8 cellular contexts compared by ENCODE assay signal in genomic region chr10:71769279-71769823, GRCh38. TPM values are rescaled to one million over a fixed set of nuclear protein-coding genes. Genes with fewer than 3 reads are reported as not detected.
DNase-seq lines count a peak whose midpoint lies in the region; ATAC-seq, FAIRE-seq and TF ChIP-seq lines count a peak whose summit lies in the region.

No MANE protein-coding gene starts in this region.

- no peaks in the 10 kb centered on the region for H4K20me1 ChIP-seq in HepG2 (ENCODE audit: insufficient read depth, low read length)

- H3K36me3 ChIP-seq in HepG2 (replicated peaks in 1 of 2; ENCODE audit: control insufficient read depth in 1 of 2, insufficient read depth in 2 of 2, low read length in 2 of 2), result no peaks in the 10 kb centered on the region

- H3K4me3 ChIP-seq in HepG2 (replicated peaks in 1 of 3; ENCODE audit: insufficient read depth in 1 of 3, low read depth in 2 of 3, low read length in 3 of 3), result no peak overlapping the region

- CTCF ChIA-PET in activated CD8-positive, alpha-beta T cell treated with anti-CD3 and anti-CD28 coated beads, Interleukin-2, amount 10 ng/mL, durations not matched to agents 7 days and 5 days (lab: Charles Lee), result interaction anchor here (0.7 to 14.5 kb wide), 17 partner anchors 13 to 450 kb away, joined by 3 to 186 read pairs (median 4); partner anchors contain the start of gene SLC29A3
- CTCF ChIA-PET in HepG2 (lab: Yijun Ruan, JAX; ENCODE audit: low intra/inter-chr PET ratio, low total read pairs), result no interaction called here

- TF ChIP-seq EP300 in HepG2 (IDR thresholded peaks at IDR 0.05; ENCODE audit: low read depth in 2 of 2, low read length in 2 of 2) (no peak), HepG2 (CRISPR knock-in tag; IDR thresholded peaks at IDR 0.05; ENCODE audit: borderline replicate concordance) (no peak)

- DNase-seq in activated CD8-positive, alpha-beta T cell treated with anti-CD3 and anti-CD28 coated beads, Interleukin-2, amount 10 ng/mL, durations not matched to agents 7 days and 5 days, result no peak
- DNase-seq in HepG2 (ENCODE audit: low spot score), result no peak
- DNase-seq in foreskin keratinocyte, result no peak
- DNase-seq in pons (ENCODE audit: low spot score), result no peak
- DNase-seq in RCC 7860 (ENCODE audit: low spot score), result no peak
- DNase-seq in cerebellum (ENCODE audit: low spot score), result no peak

- no peaks in the 10 kb centered on the region for H3K9me3 Mint-ChIP-seq in activated CD8-positive, alpha-beta T cell treated with anti-CD3 and anti-CD28 coated beads, Interleukin-2, amount 10 ng/mL, durations not matched to agents 7 days and 5 days (ENCODE audit: insufficient read depth)

- in situ Hi-C loops in HepG2 (cut with HindIII; ENCODE audit: extremely low pct_ligation_motif_present, low pct_unique_long_range_greater_than_20kb), result no loop called here

- H3K27ac Mint-ChIP-seq in activated CD8-positive, alpha-beta T cell treated with anti-CD3 and anti-CD28 coated beads, Interleukin-2, amount 10 ng/mL, durations not matched to agents 7 days and 5 days, result peak overlapping the region; percentile 89

- no peak overlapping the region for H3K27ac ChIP-seq in HepG2 (ENCODE audit: extremely low read length, insufficient read depth, low read length)
- H3K27ac ChIP-seq in foreskin keratinocyte, result no peak overlapping the region

- no peaks in the 10 kb centered on the region for H3K9me3 ChIP-seq in HepG2 (ENCODE audit: low read length)

- FAIRE-seq in HepG2 (lab: Jason Lieb, UNC) (no peak), RCC 7860 (lab: Jason Lieb, UNC) (no peak)

- no peak overlapping the region for H3K4me2 ChIP-seq in HepG2 (ENCODE audit: low read depth, low read length)

- no peak overlapping the region for H2AFZ ChIP-seq in HepG2 (ENCODE audit: low read length)

- WGBS in HepG2 (ENCODE audit: low lambda C conversion rate), result 65% methylated on average over 5 of the region's 5 CpGs

- no peak overlapping the region for H3K9ac ChIP-seq in HepG2 (ENCODE audit: insufficient read depth, low read depth, low read length)

- POLR2A ChIA-PET in activated CD8-positive, alpha-beta T cell treated with anti-CD3 and anti-CD28 coated beads, Interleukin-2, amount 10 ng/mL, durations not matched to agents 7 days and 5 days (lab: Charles Lee), result interaction anchor here (0.9 to 8.4 kb wide), 8 partner anchors 12 to 393 kb away, joined by 3 to 87 read pairs (median 8); no protein-coding TSS in a partner anchor
- POLR2A ChIA-PET in HepG2 (lab: Yijun Ruan, JAX), result no interaction called here

- TF ChIP-seq POLR2A in HepG2 (IDR thresholded peaks at IDR 0.05; ENCODE audit: insufficient read depth in 1 of 2, low read depth in 2 of 2, low read length in 2 of 2), result no peak

- H3K27me3 Mint-ChIP-seq in activated CD8-positive, alpha-beta T cell treated with anti-CD3 and anti-CD28 coated beads, Interleukin-2, amount 10 ng/mL, durations not matched to agents 7 days and 5 days (ENCODE audit: low read depth), result no peaks in the 10 kb centered on the region

- H3K79me2 ChIP-seq in HepG2 (ENCODE audit: insufficient read depth, low read length), result no peaks in the 10 kb centered on the region

- H3K27me3 ChIP-seq in HepG2 (ENCODE audit: control insufficient read depth in 1 of 2, insufficient read depth in 2 of 2, low read length in 2 of 2) (peaks cover 5 to 37% of the 10 kb centered on the region in 2 experiments), foreskin keratinocyte (no peaks in the 10 kb centered on the region)

- peaks cover 81% of the 10 kb centered on the region for H3K4me1 Mint-ChIP-seq in activated CD8-positive, alpha-beta T cell treated with anti-CD3 and anti-CD28 coated beads, Interleukin-2, amount 10 ng/mL, durations not matched to agents 7 days and 5 days (ENCODE audit: low read depth)

- H3K4me3 Mint-ChIP-seq in activated CD8-positive, alpha-beta T cell treated with anti-CD3 and anti-CD28 coated beads, Interleukin-2, amount 10 ng/mL, durations not matched to agents 7 days and 5 days, result peak overlapping the region; percentile 80

- no peak for TF ChIP-seq CTCF in HepG2 (CRISPR knock-in tag; IDR thresholded peaks at IDR 0.05)
- no peak for TF ChIP-seq CTCF in foreskin keratinocyte (conservative IDR thresholded peaks at IDR 0.05)

- peaks cover 48% of the 10 kb centered on the region for H3K4me1 ChIP-seq in HepG2 (ENCODE audit: insufficient read depth, low read length)
- H3K4me1 ChIP-seq in foreskin keratinocyte, result peaks cover 19% of the 10 kb centered on the region

- TF ChIP-seq RAD21 in HepG2 (CRISPR knock-in tag; IDR thresholded peaks at IDR 0.05), result no peak

- BruUV-seq in HepG2 (replicated peaks; lab: Mats Ljungman, UMichigan), result no TSS peak

- H3K36me3 Mint-ChIP-seq in activated CD8-positive, alpha-beta T cell treated with anti-CD3 and anti-CD28 coated beads, Interleukin-2, amount 10 ng/mL, durations not matched to agents 7 days and 5 days (ENCODE audit: low read depth), result peaks cover 72% of the 10 kb centered on the region

- ATAC-seq in GM18519 (IDR thresholded peaks at IDR 0.05; ENCODE audit: low FRiP score, unreplicated experiment) (peak; percentile 14), HG02763 (IDR thresholded peaks at IDR 0.05; ENCODE audit: unreplicated experiment) (peak; percentile 16), HepG2 (no peak), foreskin keratinocyte (no peak)
- peak; percentile 1 for ATAC-seq in activated CD8-positive, alpha-beta T cell treated with anti-CD3 and anti-CD28 coated beads, Interleukin-2, amount 10 ng/mL, durations not matched to agents 7 days and 5 days

- intact Hi-C loops in HepG2 (cut with micrococcal nuclease; ENCODE audit: unreplicated experiment), result no loop called here

TF ChIP-seq in HepG2, 621 proteins besides CTCF, POLR2A, EP300 and RAD21:
- TF ChIP-seq CREB1 (IDR thresholded peaks at IDR 0.05), result 0 out of 2 replicates have a peak, but pooled peaks have one; percentile 3
- TF ChIP-seq CREB1 (CRISPR knock-in tag; IDR thresholded peaks at IDR 0.05), result no peak
- TF ChIP-seq HNRNPL (IDR thresholded peaks at IDR 0.05; ENCODE audit: low read depth, low read length), result no peak

RNA-seq across cellular contexts. Expression of gene VSIR, which starts 4.0 kb away (rescaled TPM):
- 100 to 1,000 TPM; 127 to 133 TPM for total RNA-seq in activated CD8-positive, alpha-beta T cell treated with anti-CD3 and anti-CD28 coated beads, Interleukin-2, amount 10 ng/mL, durations not matched to agents 7 days and 5 days
- total RNA-seq in HepG2 (2016; rRNA removed; fragmentation: Illumina TruSeq; extraction: Trizol) (0.36 and 0.44 TPM in 2 replicates), foreskin keratinocyte (4.0 and 5.2 TPM in 2 replicates), cerebellum (4.7 TPM)
- total RNA-seq in HepG2 (2016; cell fraction: cytosol; rRNA removed; fragmentation: Illumina TruSeq; extraction: Trizol; ENCODE audit: low read depth), result 0.26 TPM in 1 of 2 replicates, not detected in the other
- 0.41 TPM in 1 of 2 replicates, not detected in the other for total RNA-seq in HepG2 (2016; cell fraction: insoluble cytoplasmic fraction; rRNA removed; fragmentation: Illumina TruSeq; extraction: Trizol)
- total RNA-seq in HepG2 (2016; cell fraction: membrane; rRNA removed; fragmentation: Illumina TruSeq; extraction: Trizol), result 0.14 TPM in 1 of 2 replicates, not detected in the other
- total RNA-seq in HepG2 (2016; cell fraction: nucleus; rRNA removed; fragmentation: Illumina TruSeq; extraction: Trizol), result 0.16 and 0.19 TPM in 2 replicates
- polyA plus RNA-seq in HepG2 (2011; rRNA removed) (3.2 and 3.8 TPM in 2 replicates), foreskin keratinocyte (5.2 and 6.1 TPM in 2 replicates)
- polyA plus RNA-seq in HepG2 (2011; cell fraction: cytosol; rRNA removed), result 2.2 and 3.9 TPM in 2 replicates
- polyA plus RNA-seq in HepG2 (2011; cell fraction: nucleus; rRNA removed), result 2.1 and 3.3 TPM in 2 replicates
- polyA plus RNA-seq in HepG2 (2012), result 0.35 and 0.81 TPM in 2 replicates
- 0.18 and 0.35 TPM in 2 replicates for polyA plus RNA-seq in HepG2 (2016; cell fraction: cytosol; fragmentation: Illumina TruSeq; extraction: Trizol; ENCODE audit: low read depth)
- polyA plus RNA-seq in HepG2 (2016; cell fraction: insoluble cytoplasmic fraction; fragmentation: Illumina TruSeq; extraction: Trizol; ENCODE audit: low read depth), result 0.23 TPM in 1 of 2 replicates, not detected in the other
- polyA plus RNA-seq in HepG2 (2016; cell fraction: membrane; fragmentation: Illumina TruSeq; extraction: Trizol; ENCODE audit: low read depth), result 0.14 and 0.38 TPM in 2 replicates
- 0.32 and 1.1 TPM in 2 replicates for polyA plus RNA-seq in HepG2 (2016; cell fraction: nucleus; fragmentation: Illumina TruSeq; extraction: Trizol; ENCODE audit: insufficient read depth, low read depth)
- polyA minus RNA-seq in HepG2 (2011; rRNA and poly(A)+ RNA removed; ENCODE audit: low replicate concordance), result 4.6 and 6.5 TPM in 2 replicates
- polyA minus RNA-seq in HepG2 (2011; cell fraction: cytosol; rRNA and poly(A)+ RNA removed), result 3.0 and 4.5 TPM in 2 replicates
- 1.9 and 2.3 TPM in 2 replicates for polyA minus RNA-seq in HepG2 (2011; cell fraction: nucleus; rRNA and poly(A)+ RNA removed)

RNA-seq across cellular contexts. Expression of gene C10orf105, which starts 49.8 kb away (rescaled TPM):
- total RNA-seq in activated CD8-positive, alpha-beta T cell treated with anti-CD3 and anti-CD28 coated beads, Interleukin-2, amount 10 ng/mL, durations not matched to agents 7 days and 5 days, result 1 to 10 TPM in 1 of 2 experiments, under 1 TPM in 1; 0.73 to 1.1 TPM
- total RNA-seq in HepG2 (2016; rRNA removed; fragmentation: Illumina TruSeq; extraction: Trizol) (not detected in 2 replicates), foreskin keratinocyte (not detected in 2 replicates), cerebellum (1.00 TPM)
- not detected in 2 replicates for total RNA-seq in HepG2 (2016; cell fraction: cytosol; rRNA removed; fragmentation: Illumina TruSeq; extraction: Trizol; ENCODE audit: low read depth)
- not detected in 2 replicates for total RNA-seq in HepG2 (2016; cell fraction: insoluble cytoplasmic fraction; rRNA removed; fragmentation: Illumina TruSeq; extraction: Trizol)
- not detected in 2 replicates for total RNA-seq in HepG2 (2016; cell fraction: membrane; rRNA removed; fragmentation: Illumina TruSeq; extraction: Trizol)
- not detected in 2 replicates for total RNA-seq in HepG2 (2016; cell fraction: nucleus; rRNA removed; fragmentation: Illumina TruSeq; extraction: Trizol)
- polyA plus RNA-seq in HepG2 (2011; rRNA removed) (not detected in 2 replicates), foreskin keratinocyte (not detected in 2 replicates)
- not detected in 2 replicates for polyA plus RNA-seq in HepG2 (2011; cell fraction: cytosol; rRNA removed)
- polyA plus RNA-seq in HepG2 (2011; cell fraction: nucleus; rRNA removed), result not detected in 2 replicates
- not detected in 2 replicates for polyA plus RNA-seq in HepG2 (2012)
- not detected in 2 replicates for polyA plus RNA-seq in HepG2 (2016; cell fraction: cytosol; fragmentation: Illumina TruSeq; extraction: Trizol; ENCODE audit: low read depth)
- not detected in 2 replicates for polyA plus RNA-seq in HepG2 (2016; cell fraction: insoluble cytoplasmic fraction; fragmentation: Illumina TruSeq; extraction: Trizol; ENCODE audit: low read depth)
- polyA plus RNA-seq in HepG2 (2016; cell fraction: membrane; fragmentation: Illumina TruSeq; extraction: Trizol; ENCODE audit: low read depth), result not detected in 2 replicates
- polyA plus RNA-seq in HepG2 (2016; cell fraction: nucleus; fragmentation: Illumina TruSeq; extraction: Trizol; ENCODE audit: insufficient read depth, low read depth), result not detected in 2 replicates
- not detected in 2 replicates for polyA minus RNA-seq in HepG2 (2011; rRNA and poly(A)+ RNA removed; ENCODE audit: low replicate concordance)
- not detected in 2 replicates for polyA minus RNA-seq in HepG2 (2011; cell fraction: cytosol; rRNA and poly(A)+ RNA removed)
- not detected in 2 replicates for polyA minus RNA-seq in HepG2 (2011; cell fraction: nucleus; rRNA and poly(A)+ RNA removed)

Comparison
In these comparisons a context has a peak if more than half of its experiments do, and no peak if none do; other contexts are left out.
1. ATAC-seq: peak in GM18519 (single experiment), HG02763 (single experiment) and activated CD8-positive, alpha-beta T cell treated with anti-CD3 and anti-CD28 coated beads, Interleukin-2, amount 10 ng/mL, durations not matched to agents 7 days and 5 days (single experiment); none in HepG2 (single experiment) and foreskin keratinocyte (single experiment).
2. RNA of gene VSIR, which starts 4.0 kb away (total RNA-seq): 127 to 133 TPM in activated CD8-positive, alpha-beta T cell treated with anti-CD3 and anti-CD28 coated beads, Interleukin-2, amount 10 ng/mL, durations not matched to agents 7 days and 5 days; 4.7 TPM in cerebellum (single experiment), 4.0 to 5.2 TPM in foreskin keratinocyte and 0.14 to 0.44 TPM in HepG2; every median in the first group is over 10 times any median in the second.